Comparison of ENCODE assay signal across 8 cellular contexts in the genomic region with DNA sequence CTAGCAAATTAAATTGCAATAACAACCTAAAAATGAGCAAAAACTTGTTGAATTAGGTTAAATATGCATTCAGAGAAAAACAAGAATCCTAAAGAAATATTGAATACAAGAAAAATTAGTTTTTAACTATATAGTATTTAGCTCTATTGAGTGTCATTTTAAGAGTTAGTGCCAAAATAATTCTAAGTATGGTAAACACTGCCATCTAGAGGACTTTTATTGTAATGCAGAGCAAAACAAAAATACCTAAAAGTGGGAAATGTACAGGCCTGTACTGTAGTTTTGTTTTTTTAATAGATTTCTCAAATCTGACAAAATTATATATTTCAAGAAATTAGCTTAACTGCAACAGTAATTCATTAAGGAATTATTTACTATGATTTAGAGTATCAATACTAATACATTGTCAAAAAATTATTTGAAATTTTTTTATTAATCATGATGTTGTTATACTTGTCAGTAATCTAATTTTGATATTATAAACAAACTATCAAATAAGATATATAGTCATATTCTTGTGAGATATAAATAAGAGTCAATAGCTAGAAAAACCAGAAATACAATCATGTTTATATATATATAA. TPM values are rescaled to one million over a fixed set of nuclear protein-coding genes. Genes with fewer than 3 reads are reported as not detected.
DNase-seq lines count a peak whose midpoint lies in the region; ATAC-seq, FAIRE-seq and TF ChIP-seq lines count a peak whose summit lies in the region.

No MANE protein-coding gene starts in this region.

- H3K18ac ChIP-seq in mesenchymal stem cell (ENCODE audit: low read depth in 1 of 2, low read length in 2 of 2) = no peak overlapping the region

- H3K4me1 ChIP-seq in GM23248 (ENCODE audit: insufficient read depth) (no peaks in the 10 kb centered on the region), K562 (replicated peaks in 1 of 2; ENCODE audit: control insufficient read depth in 2 of 2, insufficient read depth in 2 of 2, low read length in 2 of 2) (no peaks in the 10 kb centered on the region), mesenchymal stem cell (ENCODE audit: control insufficient read depth, insufficient read depth, low read depth, low read length) (no peaks in the 10 kb centered on the region)

- in situ Hi-C loops in GM23248 (cut with MboI) = loop anchor here (25.0 kb wide), 1 partner anchor 1576 kb away; no protein-coding TSS in a partner anchor
- in situ Hi-C loops in K562 (cut with MboI) = no loop called here

- no peaks in the 10 kb centered on the region for H3K9me1 ChIP-seq in K562 (ENCODE audit: control insufficient read depth, insufficient read depth, low read length)

- intact Hi-C loops in K562 (cut with micrococcal nuclease) = loop anchor here (10.0 kb wide), 1 partner anchor 1314 kb away; no protein-coding TSS in a partner anchor

- CTCF ChIA-PET in K562 (lab: Yijun Ruan, JAX; ENCODE audit: low intra/inter-chr PET ratio) = no interaction called here

- no peak overlapping the region for H2AFZ ChIP-seq in GM23248
- H2AFZ ChIP-seq in K562 (ENCODE audit: low read depth, low read length) = no peak overlapping the region
- H2AFZ ChIP-seq in mesenchymal stem cell (ENCODE audit: low read depth, low read length) = no peak overlapping the region

- TF ChIP-seq POLR2A in K562 (conservative IDR thresholded peaks at IDR 0.05) = no peak

- H4K8ac ChIP-seq in mesenchymal stem cell (ENCODE audit: low read length) = no peak overlapping the region

- H4K20me1 ChIP-seq in GM23248 (ENCODE audit: insufficient read depth) = no peaks in the 10 kb centered on the region
- H4K20me1 ChIP-seq in K562 (replicated peaks; ENCODE audit: control insufficient read depth, insufficient read depth, low read length) = no peaks in the 10 kb centered on the region

- FAIRE-seq in K562 (lab: Jason Lieb, UNC) = no peak

- POLR2A ChIA-PET in K562 (lab: Yijun Ruan, JAX) = no interaction called here

- no peak overlapping the region for H3K23ac ChIP-seq in mesenchymal stem cell (ENCODE audit: low read length in 2 of 2)

- H2AK5ac ChIP-seq in mesenchymal stem cell (ENCODE audit: low read length, severe bottlenecking) = no peak overlapping the region

- no peaks in the 10 kb centered on the region for H3K9me2 ChIP-seq in GM23248 (ENCODE audit: insufficient read depth)

- H3K27me3 ChIP-seq in GM23248 (replicated peaks; ENCODE audit: insufficient read depth) (no peaks in the 10 kb centered on the region), K562 (ENCODE audit: control insufficient read depth in 2 of 2, insufficient read depth in 2 of 2, low read length in 2 of 2) (no peaks in the 10 kb centered on the region), mesenchymal stem cell (ENCODE audit: control insufficient read depth in 1 of 2, insufficient read depth in 1 of 2, low read length in 2 of 2) (no peaks in the 10 kb centered on the region)

- no peak overlapping the region for H2BK15ac ChIP-seq in mesenchymal stem cell (ENCODE audit: low read depth, poor library complexity, severe bottlenecking)

- H3K9me3 ChIP-seq in GM23248 (ENCODE audit: low read depth) (no peaks in the 10 kb centered on the region), K562 (replicated peaks; ENCODE audit: control insufficient read depth, insufficient read depth, low read depth, low read length) (no peaks in the 10 kb centered on the region), mesenchymal stem cell (ENCODE audit: control insufficient read depth, low read length) (no peaks in the 10 kb centered on the region)

- H3K4me2 ChIP-seq in GM23248 (ENCODE audit: unreplicated experiment) (no peak overlapping the region), K562 (ENCODE audit: insufficient read depth, low read length) (no peak overlapping the region), mesenchymal stem cell (ENCODE audit: low read length, poor library complexity, severe bottlenecking) (no peak overlapping the region)

- peak; percentile 30 for DNase-seq in GM23248
- peak; percentile 9 for DNase-seq in NCI-H1092 (lab: John Stamatoyannopoulos, UW)
- DNase-seq in K562 (ENCODE audit: extremely low read depth in 1 of 4, low spot score in 3 of 4) = peak; percentile 9 to 31 (median 13)
- peak; percentile 48 for DNase-seq in mesenchymal stem cell
- no peak for DNase-seq in activated naive CD4-positive, alpha-beta T cell treated with anti-CD3 and anti-CD28 coated beads, Interleukin-2, amount 50 U/mL, for 16 hours
- DNase-seq in HPDE6-E6E7 (ENCODE audit: extremely low spot score) = no peak
- no peak for DNase-seq in putamen (ENCODE audit: low spot score)

- H3K4me3 ChIP-seq in GM23248 (no peak overlapping the region), K562 (no peak overlapping the region), mesenchymal stem cell (ENCODE audit: insufficient read depth in 1 of 2, low read depth in 1 of 2, low read length in 2 of 2) (no peak overlapping the region)

- TF ChIP-seq RAD21 in K562 (CRISPR knock-in tag; conservative IDR thresholded peaks at IDR 0.05 in 1 of 2, IDR thresholded peaks at IDR 0.05 in 1 of 2) = peak; percentile 54 to 67

- H2BK5ac ChIP-seq in mesenchymal stem cell (ENCODE audit: low read depth, low read length, poor library complexity, severe bottlenecking) = no peak overlapping the region

- H3K9ac ChIP-seq in GM23248 = no peak overlapping the region
- H3K9ac ChIP-seq in K562 (ENCODE audit: insufficient read depth in 1 of 2, low read depth in 2 of 2, low read length in 2 of 2) = no peak overlapping the region
- no peak overlapping the region for H3K9ac ChIP-seq in mesenchymal stem cell (ENCODE audit: low read length)

- no peaks in the 10 kb centered on the region for H3K79me1 ChIP-seq in mesenchymal stem cell (replicated peaks; ENCODE audit: low read length, poor library complexity, severe bottlenecking)

- no peak for TF ChIP-seq EP300 in K562 (IDR thresholded peaks at IDR 0.05; ENCODE audit: low read length)

- H2BK12ac ChIP-seq in mesenchymal stem cell (ENCODE audit: low read length in 2 of 2) = no peak overlapping the region

- no TSS peak for BruUV-seq in K562 (replicated peaks; lab: Mats Ljungman, UMichigan)

- H4K91ac ChIP-seq in mesenchymal stem cell (ENCODE audit: low read length) = no peak overlapping the region

- no peak overlapping the region for H3K4ac ChIP-seq in mesenchymal stem cell (ENCODE audit: low read depth in 1 of 2, low read length in 2 of 2)

- no peak overlapping the region for H2BK120ac ChIP-seq in mesenchymal stem cell (ENCODE audit: low read depth, low read length)

- H3K27ac ChIP-seq in GM23248 (no peak overlapping the region), K562 (ENCODE audit: extremely low read depth, low read depth, low read length) (no peak overlapping the region), mesenchymal stem cell (ENCODE audit: low read length, poor library complexity, severe bottlenecking) (no peak overlapping the region)

- ATAC-seq in K562 = no peak

- H3K79me2 ChIP-seq in GM23248 (ENCODE audit: insufficient read depth) (no peaks in the 10 kb centered on the region), K562 (ENCODE audit: control insufficient read depth, insufficient read depth, low read length) (no peaks in the 10 kb centered on the region)

- H3K14ac ChIP-seq in mesenchymal stem cell (ENCODE audit: low read length in 2 of 2) = no peak overlapping the region

- TF ChIP-seq CTCF in GM12872 (IDR thresholded peaks at IDR 0.05; ENCODE audit: insufficient read depth, low read depth, low read length) = peak; percentile 36; the same call in 2 of the 3 replicates
- TF ChIP-seq CTCF in K562 (IDR thresholded peaks at IDR 0.05 in 2 of 3, conservative IDR thresholded peaks at IDR 0.05 in 1 of 3; ENCODE audit: insufficient read depth in 2 of 3, low read depth in 1 of 3, low read length in 3 of 3) = peak; percentile 12 to 61 (median 12); a peak in 3 of 6 replicates

- no peaks in the 10 kb centered on the region for H3K36me3 ChIP-seq in GM23248 (ENCODE audit: low read depth)
- H3K36me3 ChIP-seq in K562 (ENCODE audit: control insufficient read depth, insufficient read depth, low read length) = no peaks in the 10 kb centered on the region
- no peaks in the 10 kb centered on the region for H3K36me3 ChIP-seq in mesenchymal stem cell (ENCODE audit: control insufficient read depth in 1 of 2, insufficient read depth in 2 of 2, low read depth in 1 of 2, low read length in 2 of 2)

- no peaks in the 10 kb centered on the region for H3F3A ChIP-seq in GM23248 (ENCODE audit: insufficient read depth)

TF ChIP-seq in K562, 482 proteins besides CTCF, POLR2A, EP300 and RAD21:
- TF ChIP-seq BRCA1 (IDR thresholded peaks at IDR 0.05) (peak; percentile 84), BRCA1 (CRISPR knock-in tag; IDR thresholded peaks at IDR 0.05) (no peak), PRPF4 (IDR thresholded peaks at IDR 0.05; ENCODE audit: insufficient read depth, low read depth, low read length, poor library complexity, severe bottlenecking) (no peak)
- TF ChIP-seq, protein P1, sequence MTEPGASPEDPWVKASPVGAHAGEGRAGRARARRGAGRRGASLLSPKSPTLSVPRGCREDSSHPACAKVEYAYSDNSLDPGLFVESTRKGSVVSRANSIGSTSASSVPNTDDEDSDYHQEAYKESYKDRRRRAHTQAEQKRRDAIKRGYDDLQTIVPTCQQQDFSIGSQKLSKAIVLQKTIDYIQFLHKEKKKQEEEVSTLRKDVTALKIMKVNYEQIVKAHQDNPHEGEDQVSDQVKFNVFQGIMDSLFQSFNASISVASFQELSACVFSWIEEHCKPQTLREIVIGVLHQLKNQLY (CRISPR knock-in tag; conservative IDR thresholded peaks at IDR 0.05) = no peak
TF ChIP-seq in K562: peak in this region for 1.

RNA-seq across cellular contexts. Expression of a gene that starts 8.2 kb away (rescaled TPM):
- 0.76 and 1.4 TPM in 2 replicates for total RNA-seq in GM23248 (2014; rRNA removed; shearing (Covaris generic))
- 0.39 and 0.56 TPM in 2 replicates for polyA plus RNA-seq in GM23248 (2016; fragmentation: Nextera tagmentation; extraction: Ambion mirVana)
- total RNA-seq in K562 (2011; cell fraction: chromatin; rRNA removed; ENCODE audit: low replicate concordance) = 0.93 and 1.2 TPM in 2 replicates
- total RNA-seq in K562 (2011; cell fraction: nucleolus; rRNA removed) = 1.8 and 2.8 TPM in 2 replicates
- total RNA-seq in K562 (2011; cell fraction: nucleoplasm; rRNA removed) = 1.2 and 2.1 TPM in 2 replicates
- total RNA-seq in K562 (2014; rRNA removed) = 1.4 and 5.4 TPM in 2 replicates
- 6.7 and 7.8 TPM in 2 replicates for total RNA-seq in K562 (2014; rRNA removed; fragmentation: Illumina TruSeq; extraction: Trizol)
- total RNA-seq in K562 (2015; rRNA removed; fragmentation: Illumina TruSeq; extraction: Trizol) = 4.9 and 5.2 TPM in 2 replicates
- total RNA-seq in K562 (2021) = 4.1 TPM in 2 replicates
- 0.07 and 1.1 TPM in 2 replicates for polyA plus RNA-seq in K562 (2011; rRNA removed)
- under 0.01 and 0.16 TPM in 2 replicates for polyA plus RNA-seq in K562 (2011; cell fraction: cytosol; rRNA removed)
- 0.68 TPM in 1 of 2 replicates, not detected in the other for polyA plus RNA-seq in K562 (2011; cell fraction: nucleus; rRNA removed)
- 2.7 and 4.0 TPM in 2 replicates for polyA plus RNA-seq in K562 (2012)
- 2.8 and 3.9 TPM in 2 replicates for polyA plus RNA-seq in K562 (2014; fragmentation: Illumina TruSeq; extraction: Trizol)
- 1 to 10 TPM; 5.4 to 5.8 TPM for polyA plus RNA-seq in K562 (2014; fragmentation: Nextera tagmentation; extraction: Ambion mirVana)
- 2.1 and 2.3 TPM in 2 replicates for polyA plus RNA-seq in K562 (2014; rRNA removed)
- 1.2 and 6.2 TPM in 2 replicates for polyA minus RNA-seq in K562 (2011; rRNA and poly(A)+ RNA removed)
- polyA minus RNA-seq in K562 (2011; cell fraction: cytosol; rRNA and poly(A)+ RNA removed) = 3.1 TPM in 1 of 2 replicates, not detected in the other
- 0.44 and 0.67 TPM in 2 replicates for polyA minus RNA-seq in K562 (2011; cell fraction: nucleus; rRNA and poly(A)+ RNA removed)
- polyA plus RNA-seq in mesenchymal stem cell (2013, experiment 1 of 2) = 3.8 TPM
- polyA plus RNA-seq in mesenchymal stem cell (2013, experiment 2 of 2) = 4.1 TPM

Comparison
In these comparisons a context has a peak if more than half of its experiments do, and no peak if none do; other contexts are left out.
1. DNase-seq: peak in GM23248 (single experiment), NCI-H1092 (single experiment), K562 (4 of 4) and mesenchymal stem cell (single experiment); none in activated naive CD4-positive, alpha-beta T cell treated with anti-CD3 and anti-CD28 coated beads, Interleukin-2, amount 50 U/mL, for 16 hours (single experiment), HPDE6-E6E7 (single experiment) and putamen (single experiment).